2 cellular contexts compared by ENCODE assay signal in the genomic region with DNA sequence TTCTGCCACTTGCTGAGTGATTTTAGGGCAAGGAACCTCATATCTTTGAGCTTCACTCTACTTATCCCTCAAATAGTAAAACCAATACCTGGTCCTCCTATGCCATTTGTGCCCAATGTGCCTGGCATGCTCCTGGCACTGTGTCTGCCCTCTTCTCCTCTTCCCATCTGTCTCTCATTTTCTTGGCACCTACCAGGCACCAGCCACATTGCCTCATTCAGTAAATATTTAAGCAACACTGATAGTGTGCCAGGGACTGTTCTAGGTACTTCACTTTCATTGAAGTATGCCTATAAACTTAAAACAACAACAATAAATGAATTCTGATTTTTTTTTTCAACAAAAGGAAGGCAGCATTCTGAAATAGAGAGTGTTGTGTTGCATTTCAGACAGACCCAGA.
TF ChIP-seq lines count a peak whose summit lies in the region.

No MANE protein-coding gene starts in this region.

TF ChIP-seq in liver, 16 proteins besides CTCF, POLR2A, EP300 and RAD21:
- TF ChIP-seq, protein P1, sequence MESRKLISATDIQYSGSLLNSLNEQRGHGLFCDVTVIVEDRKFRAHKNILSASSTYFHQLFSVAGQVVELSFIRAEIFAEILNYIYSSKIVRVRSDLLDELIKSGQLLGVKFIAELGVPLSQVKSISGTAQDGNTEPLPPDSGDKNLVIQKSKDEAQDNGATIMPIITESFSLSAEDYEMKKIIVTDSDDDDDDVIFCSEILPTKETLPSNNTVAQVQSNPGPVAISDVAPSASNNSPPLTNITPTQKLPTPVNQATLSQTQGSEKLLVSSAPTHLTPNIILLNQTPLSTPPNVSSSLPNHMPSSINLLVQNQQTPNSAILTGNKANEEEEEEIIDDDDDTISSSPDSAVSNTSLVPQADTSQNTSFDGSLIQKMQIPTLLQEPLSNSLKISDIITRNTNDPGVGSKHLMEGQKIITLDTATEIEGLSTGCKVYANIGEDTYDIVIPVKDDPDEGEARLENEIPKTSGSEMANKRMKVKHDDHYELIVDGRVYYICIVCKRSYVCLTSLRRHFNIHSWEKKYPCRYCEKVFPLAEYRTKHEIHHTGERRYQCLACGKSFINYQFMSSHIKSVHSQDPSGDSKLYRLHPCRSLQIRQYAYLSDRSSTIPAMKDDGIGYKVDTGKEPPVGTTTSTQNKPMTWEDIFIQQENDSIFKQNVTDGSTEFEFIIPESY (IDR thresholded peaks at IDR 0.05), result peak; percentile 75
- TF ChIP-seq YY1 (IDR thresholded peaks at IDR 0.05), result peak; percentile 70
- peak; percentile 71 for TF ChIP-seq FOXA2 (IDR thresholded peaks at IDR 0.05)
- TF ChIP-seq HNF4A (conservative IDR thresholded peaks at IDR 0.05), result peak; percentile 67 to 83
- no peak for TF ChIP-seq FOXA1 (IDR thresholded peaks at IDR 0.05)
- TF ChIP-seq EGR1 (IDR thresholded peaks at IDR 0.05; ENCODE audit: low read depth in 2 of 2), result peak in 1 of 2 donors; percentile 21
- TF ChIP-seq REST (IDR thresholded peaks at IDR 0.05), result peak; percentile 92
- no peak for TF ChIP-seq TAF1 (conservative IDR thresholded peaks at IDR 0.05)
- TF ChIP-seq, protein P2, sequence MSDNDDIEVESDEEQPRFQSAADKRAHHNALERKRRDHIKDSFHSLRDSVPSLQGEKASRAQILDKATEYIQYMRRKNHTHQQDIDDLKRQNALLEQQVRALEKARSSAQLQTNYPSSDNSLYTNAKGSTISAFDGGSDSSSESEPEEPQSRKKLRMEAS (IDR thresholded peaks at IDR 0.05), result peak; percentile 98
- TF ChIP-seq HNF4G (IDR thresholded peaks at IDR 0.05), result no peak
- peak; percentile 56 to 89 for TF ChIP-seq RXRA (IDR thresholded peaks at IDR 0.05)
- peak; percentile 91 to 95 for TF ChIP-seq JUND (IDR thresholded peaks at IDR 0.05)
- TF ChIP-seq SP1 (IDR thresholded peaks at IDR 0.05), result peak; percentile 34
- TF ChIP-seq, protein P3, sequence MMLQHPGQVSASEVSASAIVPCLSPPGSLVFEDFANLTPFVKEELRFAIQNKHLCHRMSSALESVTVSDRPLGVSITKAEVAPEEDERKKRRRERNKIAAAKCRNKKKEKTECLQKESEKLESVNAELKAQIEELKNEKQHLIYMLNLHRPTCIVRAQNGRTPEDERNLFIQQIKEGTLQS (IDR thresholded peaks at IDR 0.05), result peak; percentile 80
- no peak for TF ChIP-seq NR2F2 (IDR thresholded peaks at IDR 0.05)
- peak in 1 of 2 donors; percentile 48 for TF ChIP-seq GABPA (IDR thresholded peaks at IDR 0.05 in 1 of 2, conservative IDR thresholded peaks at IDR 0.05 in 1 of 2)

TF ChIP-seq in HepG2, 621 proteins besides CTCF, POLR2A, EP300 and RAD21:
- TF ChIP-seq ZSCAN30 (CRISPR knock-in tag; IDR thresholded peaks at IDR 0.05) (no peak), ZNF441 (CRISPR knock-in tag; IDR thresholded peaks at IDR 0.05; ENCODE audit: borderline replicate concordance) (no peak), ZNF274 (CRISPR knock-in tag; IDR thresholded peaks at IDR 0.05) (no peak), SIX1 (CRISPR knock-in tag; IDR thresholded peaks at IDR 0.05; ENCODE audit: borderline replicate concordance) (no peak), ZZZ3 (CRISPR knock-in tag; IDR thresholded peaks at IDR 0.05; ENCODE audit: borderline replicate concordance) (no peak), ZNF547 (CRISPR knock-in tag; IDR thresholded peaks at IDR 0.05) (no peak), HINFP (CRISPR knock-in tag; IDR thresholded peaks at IDR 0.05; ENCODE audit: low read depth) (no peak), SKI (IDR thresholded peaks at IDR 0.05; ENCODE audit: partially characterized antibody) (no peak), KDM4B (CRISPR knock-in tag; IDR thresholded peaks at IDR 0.05) (no peak), BRCA1 (CRISPR knock-in tag; IDR thresholded peaks at IDR 0.05) (no peak), SIN3A (IDR thresholded peaks at IDR 0.05; ENCODE audit: borderline replicate concordance, low read depth, low read length) (no peak), ZNF234 (CRISPR knock-in tag; conservative IDR thresholded peaks at IDR 0.05) (no peak), ZSCAN31 (CRISPR knock-in tag; IDR thresholded peaks at IDR 0.05; ENCODE audit: low read depth) (no peak)
